13 cellular contexts compared by ENCODE assay signal in the genomic region with DNA sequence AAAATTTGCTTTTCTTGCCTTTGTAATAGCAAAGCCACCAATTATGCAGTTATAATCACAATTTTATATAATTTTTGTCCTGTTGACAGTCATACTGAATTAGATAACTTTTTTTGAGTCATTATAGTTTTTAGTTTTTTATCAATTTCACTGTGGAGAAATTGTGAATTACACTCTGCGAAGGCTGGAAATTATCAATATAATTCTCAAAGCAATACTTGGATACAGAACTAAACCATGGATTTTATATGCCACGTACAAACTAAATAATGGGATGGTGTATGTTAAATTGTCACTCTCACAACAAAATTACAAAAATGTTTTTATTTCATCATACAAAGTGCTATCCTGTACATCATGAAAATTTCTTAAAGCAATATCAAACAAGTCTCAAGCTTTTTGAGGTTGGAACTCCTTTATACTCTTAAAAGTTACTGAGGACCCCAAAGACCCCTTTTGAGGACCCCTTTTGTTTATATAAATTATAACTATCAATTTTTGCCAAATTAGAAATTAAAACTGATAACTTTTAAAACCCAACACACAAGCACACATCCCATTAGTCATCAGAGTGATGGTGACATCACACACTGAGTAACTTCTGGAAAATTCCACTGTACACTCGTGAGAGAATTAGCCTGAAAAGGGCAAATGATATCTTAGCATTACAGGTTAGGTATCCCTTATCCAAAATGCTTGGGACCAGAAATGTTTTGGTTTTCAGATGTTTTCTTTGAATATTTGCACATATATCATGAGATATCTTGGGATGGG. TPM values are rescaled to one million over a fixed set of nuclear protein-coding genes. Genes with fewer than 3 reads are reported as not detected.
DNase-seq lines count a peak whose midpoint lies in the region; ATAC-seq and TF ChIP-seq lines count a peak whose summit lies in the region.
"Had no signal": no experiment of that assay in that cellular context is flagged by ENCODE, and none has a peak within 500 bp of the region (broad histone marks: within the 10 kb centered on the region; RNA-seq: fewer than 3 reads in every experiment).

No MANE protein-coding gene starts in this region.

- no peaks in the 10 kb centered on the region for H3K79me2 ChIP-seq in fibroblast of lung (ENCODE audit: control insufficient read depth, insufficient read depth, low read length)
- no peaks in the 10 kb centered on the region for H3K79me2 ChIP-seq in smooth muscle cell (ENCODE audit: low read depth)

- H3K4me3 ChIP-seq in fibroblast of lung (replicated peaks in 1 of 4; ENCODE audit: control extremely low read depth in 1 of 4, insufficient read depth in 1 of 4, low read depth in 3 of 4, low read length in 4 of 4) (no peak overlapping the region), smooth muscle cell (no peak overlapping the region)
- H3K4me3 ChIP-seq: right lobe of liver, upper lobe of left lung had no signal

- no peaks in the 10 kb centered on the region for H3K36me3 ChIP-seq in fibroblast of lung (ENCODE audit: control insufficient read depth, insufficient read depth, low read length)
- no peaks in the 10 kb centered on the region for H3K36me3 ChIP-seq in smooth muscle cell (ENCODE audit: low read depth)
- H3K36me3 ChIP-seq: right lobe of liver, upper lobe of left lung had no signal

- H3K4me1 ChIP-seq in fibroblast of lung (ENCODE audit: control insufficient read depth, extremely low read depth, insufficient read depth, low read length) (no peaks in the 10 kb centered on the region), smooth muscle cell (ENCODE audit: low read depth) (peaks cover 3% of the 10 kb centered on the region)
- H3K4me1 ChIP-seq: right lobe of liver, upper lobe of left lung had no signal

- H3K27me3 Mint-ChIP-seq in activated naive CD8-positive, alpha-beta T cell treated with anti-CD3 and anti-CD28 coated beads, Interleukin-2, amount 50 U/mL, for 24 hours, result peaks cover 2% of the 10 kb centered on the region
- no peaks in the 10 kb centered on the region for H3K27me3 Mint-ChIP-seq in activated naive CD8-positive, alpha-beta T cell treated with anti-CD3 and anti-CD28 coated beads for 36 hours

- H4K20me1 ChIP-seq in fibroblast of lung (ENCODE audit: control insufficient read depth, extremely low read depth, insufficient read depth, low read length) (no peaks in the 10 kb centered on the region), smooth muscle cell (ENCODE audit: low read depth) (no peaks in the 10 kb centered on the region)

- no peak overlapping the region for H2AFZ ChIP-seq in fibroblast of lung (ENCODE audit: low read length)
- no peak overlapping the region for H2AFZ ChIP-seq in smooth muscle cell (ENCODE audit: low read depth)

- H3K9me3 Mint-ChIP-seq in activated naive CD8-positive, alpha-beta T cell treated with anti-CD3 and anti-CD28 coated beads, Interleukin-2, amount 50 U/mL, for 24 hours, result no peaks in the 10 kb centered on the region
- no peaks in the 10 kb centered on the region for H3K9me3 Mint-ChIP-seq in activated naive CD8-positive, alpha-beta T cell treated with anti-CD3 and anti-CD28 coated beads for 36 hours

- H3K4me1 Mint-ChIP-seq in activated naive CD8-positive, alpha-beta T cell treated with anti-CD3 and anti-CD28 coated beads, Interleukin-2, amount 50 U/mL, for 24 hours, result peaks cover 13% of the 10 kb centered on the region
- peaks cover 4% of the 10 kb centered on the region for H3K4me1 Mint-ChIP-seq in activated naive CD8-positive, alpha-beta T cell treated with anti-CD3 and anti-CD28 coated beads for 36 hours

- H3K36me3 Mint-ChIP-seq in activated naive CD8-positive, alpha-beta T cell treated with anti-CD3 and anti-CD28 coated beads, Interleukin-2, amount 50 U/mL, for 24 hours (ENCODE audit: low read depth), result no peaks in the 10 kb centered on the region
- no peaks in the 10 kb centered on the region for H3K36me3 Mint-ChIP-seq in activated naive CD8-positive, alpha-beta T cell treated with anti-CD3 and anti-CD28 coated beads for 36 hours

- H3K4me3 Mint-ChIP-seq in activated naive CD8-positive, alpha-beta T cell treated with anti-CD3 and anti-CD28 coated beads, Interleukin-2, amount 50 U/mL, for 24 hours, result no peak overlapping the region
- no peak overlapping the region for H3K4me3 Mint-ChIP-seq in activated naive CD8-positive, alpha-beta T cell treated with anti-CD3 and anti-CD28 coated beads for 36 hours

- DNase-seq in activated naive CD8-positive, alpha-beta T cell treated with anti-CD3 and anti-CD28 coated beads, Interleukin-2, amount 50 U/mL, for 24 hours, result no peak
- DNase-seq in activated naive CD8-positive, alpha-beta T cell treated with anti-CD3 and anti-CD28 coated beads for 36 hours, result no peak
- DNase-seq in RKO (ENCODE audit: low spot score) (peak; percentile 57), fibroblast of lung (ENCODE audit: low read depth in 2 of 2) (peak; percentile 62 to 72), smooth muscle cell (lab: John Stamatoyannopoulos, UW; ENCODE audit: unreplicated experiment) (no peak)
- DNase-seq: activated CD4-positive, alpha-beta T cell treated with anti-CD3 and anti-CD28 coated beads for 48 hours; activated naive CD4-positive, alpha-beta T cell treated with Interleukin-2 at 50 U/mL for 16 hours; GDM1; right lobe of liver had no signal

- ATAC-seq in activated naive CD8-positive, alpha-beta T cell treated with anti-CD3 and anti-CD28 coated beads, Interleukin-2, amount 50 U/mL, for 24 hours, result peak; percentile 92
- ATAC-seq in GM19023 (IDR thresholded peaks at IDR 0.05; ENCODE audit: unreplicated experiment), result no peak
- ATAC-seq in HG02840 (IDR thresholded peaks at IDR 0.05; ENCODE audit: low FRiP score, unreplicated experiment), result no peak
- ATAC-seq in HG03280 (IDR thresholded peaks at IDR 0.05; ENCODE audit: unreplicated experiment), result no peak

- WGBS in smooth muscle cell (ENCODE audit: low lambda C conversion rate), result 60% methylated on average over 3 of the region's 3 CpGs

- TF ChIP-seq CTCF in fibroblast of lung (conservative IDR thresholded peaks at IDR 0.05 in 1 of 2, IDR thresholded peaks at IDR 0.05 in 1 of 2; ENCODE audit: low read depth in 1 of 2, low read length in 2 of 2) (no peak), smooth muscle cell (IDR thresholded peaks at IDR 0.05; ENCODE audit: borderline replicate concordance, insufficient read depth, poor library complexity, severe bottlenecking) (peak; percentile 11)

- H3K27ac ChIP-seq in fibroblast of lung (ENCODE audit: insufficient read depth, low read length), result no peak overlapping the region
- peak overlapping the region; percentile 15 for H3K27ac ChIP-seq in smooth muscle cell (ENCODE audit: low read depth)
- H3K27ac ChIP-seq: right lobe of liver, upper lobe of left lung had no signal

- H3F3A ChIP-seq in smooth muscle cell (ENCODE audit: low read depth), result no peaks in the 10 kb centered on the region

- H3K27ac Mint-ChIP-seq in activated naive CD8-positive, alpha-beta T cell treated with anti-CD3 and anti-CD28 coated beads, Interleukin-2, amount 50 U/mL, for 24 hours, result no peak overlapping the region
- H3K27ac Mint-ChIP-seq in activated naive CD8-positive, alpha-beta T cell treated with anti-CD3 and anti-CD28 coated beads for 36 hours, result no peak overlapping the region

- no peak overlapping the region for H3K9ac ChIP-seq in fibroblast of lung (ENCODE audit: insufficient read depth, low read length)
- no peak overlapping the region for H3K9ac ChIP-seq in smooth muscle cell (ENCODE audit: low read depth)

- H3K27me3 ChIP-seq in fibroblast of lung (ENCODE audit: control insufficient read depth, insufficient read depth, low read length) (no peaks in the 10 kb centered on the region), smooth muscle cell (ENCODE audit: low read depth) (no peaks in the 10 kb centered on the region)
- H3K27me3 ChIP-seq: right lobe of liver, upper lobe of left lung had no signal

- H3K9me3 ChIP-seq in fibroblast of lung (ENCODE audit: control insufficient read depth, insufficient read depth, low read depth, low read length), result no peaks in the 10 kb centered on the region
- H3K9me3 ChIP-seq in smooth muscle cell (replicated peaks; ENCODE audit: low read depth), result no peaks in the 10 kb centered on the region
- H3K9me3 ChIP-seq: right lobe of liver, upper lobe of left lung had no signal

- H3K4me2 ChIP-seq in fibroblast of lung (ENCODE audit: extremely low read depth, insufficient read depth, low read length), result no peak overlapping the region
- H3K4me2 ChIP-seq in smooth muscle cell, result peak overlapping the region; percentile 38

RNA-seq across cellular contexts. Expression of gene AQP2, which starts 19.8 kb away (rescaled TPM):
- not detected for total RNA-seq in activated naive CD8-positive, alpha-beta T cell treated with anti-CD3 and anti-CD28 coated beads for 36 hours
- total RNA-seq in fibroblast of lung, result not detected in 2 replicates
- not detected in 2 replicates for polyA plus RNA-seq in fibroblast of lung
- polyA plus RNA-seq in fibroblast of lung (2012), result not detected in 2 replicates
- not detected in 2 replicates for polyA minus RNA-seq in fibroblast of lung (ENCODE audit: low replicate concordance)
- total RNA-seq in smooth muscle cell, result 0.13 and 0.22 TPM in 2 replicates
- 0.14 and 0.99 TPM in 2 replicates for polyA plus RNA-seq in smooth muscle cell
- total RNA-seq: right lobe of liver had no signal

RNA-seq across cellular contexts. Expression of gene FAIM2, which starts 27.0 kb away (rescaled TPM):
- under 1 TPM; 0.08 to 0.60 TPM for total RNA-seq in activated naive CD8-positive, alpha-beta T cell treated with anti-CD3 and anti-CD28 coated beads for 36 hours
- total RNA-seq in fibroblast of lung (0.50 and 3.6 TPM in 2 replicates), smooth muscle cell (0.04 and 0.67 TPM in 2 replicates)
- polyA plus RNA-seq in fibroblast of lung (1.00 and 7.3 TPM in 2 replicates), smooth muscle cell (1.2 and 1.6 TPM in 2 replicates)
- polyA plus RNA-seq in fibroblast of lung (2012), result 1.2 and 7.3 TPM in 2 replicates
- polyA minus RNA-seq in fibroblast of lung (ENCODE audit: low replicate concordance), result 0.67 and 28.2 TPM in 2 replicates

RNA-seq across cellular contexts. Expression of gene AQP5, which starts 31.0 kb away (rescaled TPM):
- total RNA-seq in activated naive CD8-positive, alpha-beta T cell treated with anti-CD3 and anti-CD28 coated beads for 36 hours, result not detected
- total RNA-seq in fibroblast of lung (under 0.01 TPM in 1 of 2 replicates, not detected in the other), smooth muscle cell (not detected in 2 replicates)
- polyA plus RNA-seq in fibroblast of lung (not detected in 2 replicates), smooth muscle cell (1.5 TPM in 1 of 2 replicates, not detected in the other)
- polyA plus RNA-seq in fibroblast of lung (2012), result not detected in 2 replicates
- not detected in 2 replicates for polyA minus RNA-seq in fibroblast of lung (ENCODE audit: low replicate concordance)
- total RNA-seq: right lobe of liver had no signal

RNA-seq across cellular contexts. Expression of gene AQP6, which starts 42.0 kb away (rescaled TPM):
- not detected for total RNA-seq in activated naive CD8-positive, alpha-beta T cell treated with anti-CD3 and anti-CD28 coated beads for 36 hours
- total RNA-seq in fibroblast of lung (under 0.01 and 0.17 TPM in 2 replicates), smooth muscle cell (not detected in 2 replicates)
- polyA plus RNA-seq in fibroblast of lung (0.06 TPM in 1 of 2 replicates, not detected in the other), smooth muscle cell (not detected in 2 replicates)
- 0.06 TPM in 1 of 2 replicates, not detected in the other for polyA plus RNA-seq in fibroblast of lung (2012)
- not detected in 2 replicates for polyA minus RNA-seq in fibroblast of lung (ENCODE audit: low replicate concordance)

Comparison
In these comparisons a context has a peak if more than half of its experiments do, and no peak if none do; other contexts are left out.
1. DNase-seq: peak in RKO (single experiment) and fibroblast of lung (2 of 2); none in activated naive CD8-positive, alpha-beta T cell treated with anti-CD3 and anti-CD28 coated beads, Interleukin-2, amount 50 U/mL, for 24 hours (single experiment), activated naive CD8-positive, alpha-beta T cell treated with anti-CD3 and anti-CD28 coated beads for 36 hours (single experiment) and smooth muscle cell (single experiment).